ENCODE assay signal across 8 cellular contexts in the genomic region with DNA sequence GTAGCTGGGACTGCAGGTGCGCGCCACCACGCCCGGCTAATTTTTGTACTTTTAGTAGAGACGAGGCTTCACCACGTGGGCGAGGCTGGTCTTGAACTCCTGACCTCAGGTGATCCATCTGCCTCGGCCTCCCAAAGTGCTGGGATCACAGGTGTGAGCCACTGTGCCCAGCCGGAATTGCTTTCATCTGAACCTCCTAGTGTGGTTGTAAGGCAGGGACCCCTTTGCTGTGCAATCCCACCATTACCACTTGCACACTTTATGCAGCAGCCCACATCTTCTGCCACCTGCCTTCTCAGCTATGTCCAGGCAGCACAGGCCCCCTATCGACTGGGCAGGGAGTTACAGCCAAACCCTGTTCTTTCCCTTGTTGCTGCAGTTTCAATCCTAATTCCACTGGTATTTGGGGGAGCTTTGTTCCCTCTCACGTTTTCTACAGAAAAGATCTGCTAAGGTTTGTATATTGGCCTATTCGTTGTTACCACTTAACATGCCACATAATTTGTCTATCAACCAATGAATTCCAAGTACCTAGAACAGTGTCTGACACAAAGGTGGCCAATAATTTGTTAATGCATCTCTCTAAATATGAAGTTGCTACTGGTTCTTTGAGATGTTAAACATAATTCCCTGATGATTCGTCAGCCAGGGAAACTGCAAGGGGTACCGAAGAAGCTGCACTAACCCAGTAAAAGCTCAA. TPM values are rescaled to one million over a fixed set of nuclear protein-coding genes. Genes with fewer than 3 reads are reported as not detected.
A peak's percentile ranks its signal among the peaks of the same experiment; 100 is the strongest.
DNase-seq lines count a peak whose midpoint lies in the region; ATAC-seq, FAIRE-seq and TF ChIP-seq lines count a peak whose summit lies in the region.

No MANE protein-coding gene starts in this region.

- POLR2A ChIA-PET in K562 (lab: Yijun Ruan, JAX): interaction anchor here (0.5 to 2.2 kb wide), 6 partner anchors 10 to 307 kb away, joined by 3 to 11 read pairs (median 3); no protein-coding TSS in a partner anchor

- no peaks in the 10 kb centered on the region for H3K9me3 Mint-ChIP-seq in T-helper 2 cell treated with Interferon-gamma antibody and Interleukin-4, amounts not matched to agents 5 μg/mL and 100 μg/mL, for 36 hours
- no peaks in the 10 kb centered on the region for H3K9me3 Mint-ChIP-seq in natural killer cell

- TF ChIP-seq EP300 in K562 (IDR thresholded peaks at IDR 0.05; ENCODE audit: low read length): no peak

- TF ChIP-seq RAD21 in K562 (CRISPR knock-in tag; conservative IDR thresholded peaks at IDR 0.05 in 1 of 2, IDR thresholded peaks at IDR 0.05 in 1 of 2): no peak; a peak in 1 of 4 replicates

- H3K36me3 Mint-ChIP-seq in T-helper 2 cell treated with Interferon-gamma antibody and Interleukin-4, amounts not matched to agents 5 μg/mL and 100 μg/mL, for 36 hours (ENCODE audit: low read depth): peaks cover 40% of the 10 kb centered on the region
- no peaks in the 10 kb centered on the region for H3K36me3 Mint-ChIP-seq in natural killer cell

- H3K27me3 Mint-ChIP-seq in T-helper 2 cell treated with Interferon-gamma antibody and Interleukin-4, amounts not matched to agents 5 μg/mL and 100 μg/mL, for 36 hours (ENCODE audit: low read depth): no peaks in the 10 kb centered on the region
- H3K27me3 Mint-ChIP-seq in natural killer cell (ENCODE audit: low read depth in 2 of 2): no peaks in the 10 kb centered on the region

- H3K79me2 ChIP-seq in K562 (ENCODE audit: control insufficient read depth, insufficient read depth, low read length): peaks cover 49% of the 10 kb centered on the region

- peak; percentile 68 for FAIRE-seq in K562 (lab: Jason Lieb, UNC)

- H3K4me2 ChIP-seq in K562 (ENCODE audit: insufficient read depth, low read length): no peak overlapping the region

- in situ Hi-C loops in K562 (cut with MboI): no loop called here

- TF ChIP-seq CTCF in GM06990 (IDR thresholded peaks at IDR 0.05; ENCODE audit: insufficient read depth, low read length, poor library complexity, severe bottlenecking) (peak; percentile 90), K562 (IDR thresholded peaks at IDR 0.05 in 2 of 3, conservative IDR thresholded peaks at IDR 0.05 in 1 of 3; ENCODE audit: insufficient read depth in 2 of 3, low read depth in 1 of 3, low read length in 3 of 3) (peak; percentile 61 to 71 (median 70)), natural killer cell (IDR thresholded peaks at IDR 0.05) (peak; percentile 65)

- no peak overlapping the region for H3K4me3 ChIP-seq in GM06990 (replicated peaks; ENCODE audit: low read depth, low read length)
- no peak overlapping the region for H3K4me3 ChIP-seq in K562

- H3K27ac Mint-ChIP-seq in T-helper 2 cell treated with Interferon-gamma antibody and Interleukin-4, amounts not matched to agents 5 μg/mL and 100 μg/mL, for 36 hours: peak overlapping the region; percentile 19
- H3K27ac Mint-ChIP-seq in natural killer cell: peak overlapping the region; percentile 19 to 48

- H2AFZ ChIP-seq in K562 (ENCODE audit: low read depth, low read length): no peak overlapping the region

- peak; percentile 33 for DNase-seq in GM06990 (ENCODE audit: extremely low read depth, insufficient read length)
- DNase-seq in HT-29 (ENCODE audit: low spot score): peak; percentile 54
- peak; percentile 6 for DNase-seq in T-helper 2 cell treated with Interferon-gamma antibody and Interleukin-4, amounts not matched to agents 5 μg/mL and 100 μg/mL, for 36 hours (ENCODE audit: low spot score)
- DNase-seq in K562 (ENCODE audit: extremely low read depth in 1 of 4, low spot score in 3 of 4): peak; percentile 27 to 58 (median 42)
- peak; percentile 32 for DNase-seq in natural killer cell
- no peak for DNase-seq in SHP77 treated with DMSO at 0.1 percent for 48 hours (lab: John Stamatoyannopoulos, UW)
- no peak for DNase-seq in mesenteric fat pad (ENCODE audit: low spot score)

- no peak overlapping the region for H3K9ac ChIP-seq in K562 (ENCODE audit: insufficient read depth in 1 of 2, low read depth in 2 of 2, low read length in 2 of 2)

- H3K4me1 ChIP-seq in K562 (replicated peaks in 1 of 2; ENCODE audit: control insufficient read depth in 2 of 2, insufficient read depth in 2 of 2, low read length in 2 of 2): peaks cover 6 to 7% of the 10 kb centered on the region in 2 experiments; a peak in 3 of 5 replicates

- no TSS peak for BruUV-seq in K562 (replicated peaks; lab: Mats Ljungman, UMichigan)

- H3K27ac ChIP-seq in K562 (ENCODE audit: extremely low read depth, low read depth, low read length): no peak overlapping the region

- WGBS in K562 (ENCODE audit: insufficient coverage, low coverage, missing lambda C conversion rate): 65% methylated on average over 14 of the region's 14 CpGs

- no peaks in the 10 kb centered on the region for H3K9me1 ChIP-seq in K562 (ENCODE audit: control insufficient read depth, insufficient read depth, low read length)

- H3K4me1 Mint-ChIP-seq in T-helper 2 cell treated with Interferon-gamma antibody and Interleukin-4, amounts not matched to agents 5 μg/mL and 100 μg/mL, for 36 hours (ENCODE audit: low read depth): peaks cover 10% of the 10 kb centered on the region
- H3K4me1 Mint-ChIP-seq in natural killer cell: peaks cover 9 to 13% of the 10 kb centered on the region in 2 donors

- CTCF ChIA-PET in K562 (lab: Yijun Ruan, JAX; ENCODE audit: low intra/inter-chr PET ratio): no interaction called here

- peak; percentile 67 for TF ChIP-seq POLR2A in K562 (conservative IDR thresholded peaks at IDR 0.05)

- H4K20me1 ChIP-seq in K562 (replicated peaks; ENCODE audit: control insufficient read depth, insufficient read depth, low read length): peaks cover 43% of the 10 kb centered on the region

- H3K4me3 Mint-ChIP-seq in T-helper 2 cell treated with Interferon-gamma antibody and Interleukin-4, amounts not matched to agents 5 μg/mL and 100 μg/mL, for 36 hours: no peak overlapping the region
- no peak overlapping the region for H3K4me3 Mint-ChIP-seq in natural killer cell

- ATAC-seq in K562: peak; percentile 85
- ATAC-seq in natural killer cell: peak; percentile 54 to 90 (median 75)
- no peak for ATAC-seq in HG03025 (IDR thresholded peaks at IDR 0.05; ENCODE audit: low FRiP score, unreplicated experiment)

- H3K36me3 ChIP-seq in GM06990 (ENCODE audit: control insufficient read depth, insufficient read depth, low read length): peaks cover 3% of the 10 kb centered on the region
- peaks cover 79% of the 10 kb centered on the region for H3K36me3 ChIP-seq in K562 (ENCODE audit: control insufficient read depth, insufficient read depth, low read length)

- intact Hi-C loops in K562 (cut with micrococcal nuclease) (no loop called here), natural killer cell (cut with micrococcal nuclease) (no loop called here)

- H3K27me3 ChIP-seq in GM06990 (replicated peaks; ENCODE audit: control insufficient read depth, insufficient read depth, low read length) (no peaks in the 10 kb centered on the region), K562 (ENCODE audit: control insufficient read depth in 2 of 2, insufficient read depth in 2 of 2, low read length in 2 of 2) (no peaks in the 10 kb centered on the region)

- no peaks in the 10 kb centered on the region for H3K9me3 ChIP-seq in K562 (replicated peaks; ENCODE audit: control insufficient read depth, insufficient read depth, low read depth, low read length)

RNA-seq across cellular contexts. Expression of gene RPL39, which starts 6.5 kb away (rescaled TPM):
- total RNA-seq in HT-29 (2014; rRNA removed; shearing (Covaris generic)): 753 and 894 TPM in 2 replicates
- total RNA-seq in K562 (2011; cell fraction: chromatin; rRNA removed; ENCODE audit: low replicate concordance): 163 and 225 TPM in 2 replicates
- total RNA-seq in K562 (2011; cell fraction: nucleolus; rRNA removed): 259 and 268 TPM in 2 replicates
- total RNA-seq in K562 (2011; cell fraction: nucleoplasm; rRNA removed): 538 and 1,218 TPM in 2 replicates
- total RNA-seq in K562 (2014; rRNA removed) (1,067 and 1,382 TPM in 2 replicates), K562 (2014; rRNA removed; fragmentation: Illumina TruSeq; extraction: Trizol) (4,057 and 4,318 TPM in 2 replicates), K562 (2015; rRNA removed; fragmentation: Illumina TruSeq; extraction: Trizol) (2,995 and 3,004 TPM in 2 replicates), K562 (2021) (2,027 and 2,325 TPM in 2 replicates), natural killer cell (1,000 to 10,000 TPM; 1,040 to 1,487 (median 1,381) TPM), mesenteric fat pad (1,220 TPM)
- polyA plus RNA-seq in K562 (2011; rRNA removed) (3,720 and 3,778 TPM in 2 replicates), K562 (2014; fragmentation: Illumina TruSeq; extraction: Trizol) (4,858 and 5,043 TPM in 2 replicates), K562 (2014; fragmentation: Nextera tagmentation; extraction: Ambion mirVana) (1,000 to 10,000 TPM; 3,226 to 3,583 TPM), K562 (2014; rRNA removed) (2,850 and 3,458 TPM in 2 replicates)
- polyA plus RNA-seq in K562 (2011; cell fraction: cytosol; rRNA removed): 1,208 and 3,177 TPM in 2 replicates
- 415 and 1,277 TPM in 2 replicates for polyA plus RNA-seq in K562 (2011; cell fraction: nucleus; rRNA removed)
- 4,647 and 6,635 TPM in 2 replicates for polyA plus RNA-seq in K562 (2012)
- 1,510 and 2,086 TPM in 2 replicates for polyA minus RNA-seq in K562 (2011; rRNA and poly(A)+ RNA removed)
- polyA minus RNA-seq in K562 (2011; cell fraction: cytosol; rRNA and poly(A)+ RNA removed): 276 and 372 TPM in 2 replicates
- polyA minus RNA-seq in K562 (2011; cell fraction: nucleus; rRNA and poly(A)+ RNA removed): 48.2 and 180 TPM in 2 replicates

RNA-seq across cellular contexts. Expression of gene SOWAHD, which starts 26.5 kb away (rescaled TPM):
- 1.0 TPM in 1 of 2 replicates, not detected in the other for total RNA-seq in HT-29 (2014; rRNA removed; shearing (Covaris generic))
- not detected in 2 replicates for total RNA-seq in K562 (2011; cell fraction: chromatin; rRNA removed; ENCODE audit: low replicate concordance)
- not detected in 2 replicates for total RNA-seq in K562 (2011; cell fraction: nucleolus; rRNA removed)
- not detected in 2 replicates for total RNA-seq in K562 (2011; cell fraction: nucleoplasm; rRNA removed)
- 0.20 TPM in 1 of 2 replicates, not detected in the other for total RNA-seq in K562 (2014; rRNA removed)
- total RNA-seq in K562 (2014; rRNA removed; fragmentation: Illumina TruSeq; extraction: Trizol): not detected in 2 replicates
- total RNA-seq in K562 (2015; rRNA removed; fragmentation: Illumina TruSeq; extraction: Trizol): 0.15 TPM in 1 of 2 replicates, not detected in the other
- total RNA-seq in K562 (2021): not detected in 2 replicates
- polyA plus RNA-seq in K562 (2011; rRNA removed): 0.11 and 0.13 TPM in 2 replicates
- polyA plus RNA-seq in K562 (2011; cell fraction: cytosol; rRNA removed): 0.12 and 0.16 TPM in 2 replicates
- 0.08 TPM in 1 of 2 replicates, not detected in the other for polyA plus RNA-seq in K562 (2011; cell fraction: nucleus; rRNA removed)
- polyA plus RNA-seq in K562 (2012): 0.10 and 0.18 TPM in 2 replicates
- polyA plus RNA-seq in K562 (2014; fragmentation: Illumina TruSeq; extraction: Trizol): not detected in 2 replicates
- not detected for polyA plus RNA-seq in K562 (2014; fragmentation: Nextera tagmentation; extraction: Ambion mirVana)
- polyA plus RNA-seq in K562 (2014; rRNA removed): 0.15 and 0.29 TPM in 2 replicates
- polyA minus RNA-seq in K562 (2011; rRNA and poly(A)+ RNA removed): not detected in 2 replicates
- polyA minus RNA-seq in K562 (2011; cell fraction: cytosol; rRNA and poly(A)+ RNA removed): not detected in 2 replicates
- not detected in 2 replicates for polyA minus RNA-seq in K562 (2011; cell fraction: nucleus; rRNA and poly(A)+ RNA removed)
- total RNA-seq in natural killer cell: under 1 TPM in 1 of 3 donors, not detected in 2; 0.23 TPM
- total RNA-seq in mesenteric fat pad: 0.71 TPM

Comparison
In these comparisons a context has a peak if more than half of its experiments do, and no peak if none do; other contexts are left out.
1. DNase-seq: peak in GM06990 (single experiment), HT-29 (single experiment), T-helper 2 cell treated with Interferon-gamma antibody and Interleukin-4, amounts not matched to agents 5 μg/mL and 100 μg/mL, for 36 hours (single experiment), K562 (4 of 4) and natural killer cell (single experiment); none in SHP77 treated with DMSO at 0.1 percent for 48 hours (single experiment) and mesenteric fat pad (single experiment).
2. Peak in every context shown above with its lines, with median percentiles within 50 percentile points of each other: CTCF ChIP-seq.